In genomic region chr17:17987187-17987896, GRCh38 we compare ENCODE assay signal across 2 cellular contexts.
TF ChIP-seq lines count a peak whose summit lies in the region.

No MANE protein-coding gene starts in this region.

TF ChIP-seq in HepG2, 621 proteins besides CTCF, POLR2A, EP300 and RAD21:
- no peak for TF ChIP-seq HIC2 (CRISPR knock-in tag; IDR thresholded peaks at IDR 0.05; ENCODE audit: low read depth)
- TF ChIP-seq ZBTB1 (CRISPR knock-in tag; IDR thresholded peaks at IDR 0.05; ENCODE audit: borderline replicate concordance), result no peak
- TF ChIP-seq FOXP1 (IDR thresholded peaks at IDR 0.05), result no peak
- TF ChIP-seq FOXP1 (CRISPR knock-in tag; IDR thresholded peaks at IDR 0.05), result no peak
- no peak for TF ChIP-seq RNF219 (CRISPR knock-in tag; IDR thresholded peaks at IDR 0.05)
- TF ChIP-seq ZNF768 (CRISPR knock-in tag; IDR thresholded peaks at IDR 0.05), result peak; percentile 69; the same call in 1 of the 2 replicates
- TF ChIP-seq ZBTB3 (CRISPR knock-in tag; IDR thresholded peaks at IDR 0.05; ENCODE audit: borderline replicate concordance, low read depth), result no peak

TF ChIP-seq in K562, 482 proteins besides CTCF, POLR2A, EP300 and RAD21:
- TF ChIP-seq CCNT2 (IDR thresholded peaks at IDR 0.05; ENCODE audit: borderline replicate concordance, extremely low read depth, insufficient read length, low read depth, low read length) (no peak), RBM25 (IDR thresholded peaks at IDR 0.05; ENCODE audit: low read depth, low read length, severe bottlenecking) (peak; percentile 3), TCF3 (CRISPR knock-in tag; IDR thresholded peaks at IDR 0.05) (no peak), PHTF2 (CRISPR knock-in tag; IDR thresholded peaks at IDR 0.05) (no peak)
